ENCODE assay signal across 8 cellular contexts in genomic region chr18:75211002-75211621, GRCh38. TPM values are rescaled to one million over a fixed set of nuclear protein-coding genes. Genes with fewer than 3 reads are reported as not detected.
DNase-seq lines count a peak whose midpoint lies in the region; ATAC-seq and TF ChIP-seq lines count a peak whose summit lies in the region.

No MANE protein-coding gene starts in this region.

- H2BK5ac ChIP-seq in neuronal stem cell (ENCODE audit: low read length): no peak overlapping the region

- H3K4me3 Mint-ChIP-seq in endothelial cell (ENCODE audit: unreplicated experiment): peak overlapping the region; percentile 98

- WGBS in neuronal stem cell (ENCODE audit: extremely low coverage in 2 of 2, insufficient read length in 2 of 2, insufficient replicate concordance in 1 of 2), 2 donors: no CpG with 5 or more reads among the region's 64 CpGs

- H3K27me3 ChIP-seq in neuronal stem cell (ENCODE audit: control insufficient read depth in 3 of 3, insufficient read depth in 3 of 3, low read depth in 1 of 3, low read length in 3 of 3): peaks cover 0 to 47% (median 12%) of the 10 kb centered on the region in 3 experiments

- peak; percentile 8 for ATAC-seq in HG02885 (IDR thresholded peaks at IDR 0.05; ENCODE audit: poor library complexity, unreplicated experiment)
- ATAC-seq in GM18907 (IDR thresholded peaks at IDR 0.05; ENCODE audit: unreplicated experiment): no peak

- peak overlapping the region; percentile 2 for H3K9ac ChIP-seq in neuronal stem cell (ENCODE audit: low read depth, low read length, poor library complexity)

- H2AK5ac ChIP-seq in neuronal stem cell (ENCODE audit: low read depth, low read length): no peak overlapping the region

- no peak overlapping the region for H4K91ac ChIP-seq in neuronal stem cell (ENCODE audit: low read depth, low read length, poor library complexity)

- no peaks in the 10 kb centered on the region for H3K36me3 ChIP-seq in neuronal stem cell (replicated peaks in 1 of 2; ENCODE audit: control insufficient read depth in 2 of 2, insufficient read depth in 2 of 2, low read length in 2 of 2)

- DNase-seq in COLO668 (lab: John Stamatoyannopoulos, UW; ENCODE audit: unreplicated experiment) (peak; percentile 65), endothelial cell (ENCODE audit: low spot score) (peak; percentile 39), neuronal stem cell (ENCODE audit: low spot score) (peak; percentile 26), GF-D8 (lab: John Stamatoyannopoulos, UW) (no peak), NCI-H187 treated with DMSO at 0.1 percent for 48 hours (lab: John Stamatoyannopoulos, UW) (no peak)

- peaks cover 40% of the 10 kb centered on the region for H3K4me1 Mint-ChIP-seq in endothelial cell (ENCODE audit: unreplicated experiment)

- H3K27ac Mint-ChIP-seq in endothelial cell (ENCODE audit: unreplicated experiment): peak overlapping the region; percentile 92

- H3K4me3 ChIP-seq in WI38 (ENCODE audit: low read depth, low read length) (peak overlapping the region; percentile 62), neuronal stem cell (ENCODE audit: low read length in 2 of 2) (peak overlapping the region; percentile 77 to 88)

- no peak overlapping the region for H4K8ac ChIP-seq in neuronal stem cell (ENCODE audit: low read depth, low read length)

- no peak overlapping the region for H2BK12ac ChIP-seq in neuronal stem cell (ENCODE audit: low read length)

- H2BK120ac ChIP-seq in neuronal stem cell (ENCODE audit: low read depth, low read length): no peak overlapping the region

- no peak overlapping the region for H3K27ac ChIP-seq in neuronal stem cell (replicated peaks; ENCODE audit: low read length)

- H3K9me3 ChIP-seq in neuronal stem cell (replicated peaks in 1 of 2; ENCODE audit: control insufficient read depth in 2 of 2, insufficient read depth in 1 of 2, low read depth in 1 of 2, low read length in 2 of 2): no peaks in the 10 kb centered on the region

- peaks cover 28% of the 10 kb centered on the region for H3K27me3 Mint-ChIP-seq in endothelial cell (ENCODE audit: unreplicated experiment)

- peaks cover 9 to 18% of the 10 kb centered on the region in 2 donors for H3K4me1 ChIP-seq in neuronal stem cell (ENCODE audit: control insufficient read depth in 2 of 2, insufficient read depth in 1 of 2, low read depth in 1 of 2, low read length in 2 of 2)

- TF ChIP-seq CTCF in WI38 (IDR thresholded peaks at IDR 0.05; ENCODE audit: low read depth, low read length) (no peak), endothelial cell (IDR thresholded peaks at IDR 0.05; ENCODE audit: unreplicated experiment) (no peak)

- no peaks in the 10 kb centered on the region for H3K9me3 Mint-ChIP-seq in endothelial cell (ENCODE audit: unreplicated experiment)

- H3K79me1 ChIP-seq in neuronal stem cell (ENCODE audit: low read depth, low read length): no peaks in the 10 kb centered on the region

- H3K18ac ChIP-seq in neuronal stem cell (ENCODE audit: low read length): peak overlapping the region; percentile 15

- H3K4ac ChIP-seq in neuronal stem cell (ENCODE audit: low read length): no peak overlapping the region

- H3K36me3 Mint-ChIP-seq in endothelial cell (ENCODE audit: low read depth, unreplicated experiment): peaks cover 17% of the 10 kb centered on the region

- peak overlapping the region; percentile 84 for H2AFZ ChIP-seq in neuronal stem cell (ENCODE audit: low read length)

- no peak overlapping the region for H3K23ac ChIP-seq in neuronal stem cell (ENCODE audit: low read depth, low read length, poor library complexity)

- no peak overlapping the region for H3K14ac ChIP-seq in neuronal stem cell (ENCODE audit: low read length)

- H3K4me2 ChIP-seq in neuronal stem cell (ENCODE audit: insufficient read depth, low read length, poor library complexity, severe bottlenecking): peak overlapping the region; percentile 69

- no peak overlapping the region for H2BK15ac ChIP-seq in neuronal stem cell (ENCODE audit: low read length)

RNA-seq across cellular contexts. Expression of gene TSHZ1, which starts 0.5 kb away (rescaled TPM):
- total RNA-seq in endothelial cell (ENCODE audit: unreplicated experiment): 16.3 TPM
- polyA plus RNA-seq in neuronal stem cell (2013, experiment 1 of 2): 1.0 TPM
- polyA plus RNA-seq in neuronal stem cell (2013, experiment 2 of 2): 0.96 TPM

RNA-seq across cellular contexts. Expression of gene PTGR3, which starts 2.2 kb away (rescaled TPM):
- total RNA-seq in endothelial cell (ENCODE audit: unreplicated experiment): 26.3 TPM
- 7.2 TPM for polyA plus RNA-seq in neuronal stem cell (2013, experiment 1 of 2)
- 7.1 TPM for polyA plus RNA-seq in neuronal stem cell (2013, experiment 2 of 2)

Comparison
In these comparisons a context has a peak if more than half of its experiments do, and no peak if none do; other contexts are left out.
1. DNase-seq: peak in COLO668 (single experiment), endothelial cell (single experiment) and neuronal stem cell (single experiment); none in GF-D8 (single experiment) and NCI-H187 treated with DMSO at 0.1 percent for 48 hours (single experiment).